Comparison of ENCODE assay signal across 20 cellular contexts in the genomic region with DNA sequence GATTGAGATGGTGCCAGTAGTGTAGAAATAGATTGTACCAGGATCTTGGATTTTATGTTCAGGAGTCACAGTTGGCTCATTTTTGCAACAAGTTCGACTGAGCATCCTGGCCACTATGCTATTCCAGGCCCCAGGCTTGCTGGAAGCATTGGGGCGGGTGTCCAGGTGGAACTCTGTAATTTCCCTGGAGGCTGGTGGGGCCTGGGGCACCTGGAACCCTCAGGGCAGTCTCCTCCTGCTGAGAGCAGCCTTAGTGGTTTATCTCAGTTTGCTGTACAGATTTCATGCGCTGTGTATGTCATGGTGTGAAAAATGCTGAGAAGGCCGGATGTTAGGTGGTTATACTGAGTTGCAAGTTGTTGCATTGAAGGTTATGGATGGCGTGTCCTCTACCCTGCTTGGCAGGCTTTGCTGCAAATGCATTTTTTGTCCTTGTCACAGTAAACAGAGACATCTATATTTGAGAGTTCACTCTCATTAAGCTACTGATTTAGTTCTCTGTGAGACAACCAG.
"Had no signal": no experiment of that assay in that cellular context is flagged by ENCODE, and none has a peak within 500 bp of the region (broad histone marks: within the 10 kb centered on the region; RNA-seq: fewer than 3 reads in every experiment).

No MANE protein-coding gene starts in this region.

- H3K27me3 Mint-ChIP-seq: activated naive CD8-positive, alpha-beta T cell treated with anti-CD3 and anti-CD28 coated beads, Interleukin-2, amount 50 U/mL, for 24 hours had no signal

- ATAC-seq: activated naive CD8-positive, alpha-beta T cell treated with anti-CD3 and anti-CD28 coated beads, Interleukin-2, amount 50 U/mL, for 24 hours; heart left ventricle; left cardiac atrium; mucosa of descending colon had no signal

- H2AFZ ChIP-seq: neural progenitor cell had no signal

- H3K36me3 Mint-ChIP-seq: activated CD4-positive, alpha-beta memory T cell treated with anti-CD3 and anti-CD28 coated beads for 36 hours; neural progenitor cell had no signal

- H3K9me3 ChIP-seq: heart left ventricle, mucosa of descending colon, spleen had no signal

- H3K4me3 ChIP-seq: heart left ventricle, mucosa of descending colon, neural progenitor cell, spleen had no signal

- H3K9me3 Mint-ChIP-seq: activated B cell treated with CpG ODN at 0.5 μM for 24 hours; activated CD4-positive, alpha-beta memory T cell treated with anti-CD3 and anti-CD28 coated beads for 36 hours; activated naive CD8-positive, alpha-beta T cell treated with anti-CD3 and anti-CD28 coated beads, Interleukin-2, amount 50 U/mL, for 24 hours; neural progenitor cell; T-helper 1 cell treated with Interleukin-12 subunit alpha and Interleukin-12 subunit beta and Interleukin-4 antibody, amounts not matched to agents 30 μg/mL and 1 μg/mL, for 36 hours had no signal

- FAIRE-seq: endometrium had no signal

- H3K27ac Mint-ChIP-seq: activated B cell treated with CpG ODN at 0.5 μM for 24 hours; activated CD4-positive, alpha-beta memory T cell treated with anti-CD3 and anti-CD28 coated beads for 36 hours; activated naive CD8-positive, alpha-beta T cell treated with anti-CD3 and anti-CD28 coated beads, Interleukin-2, amount 50 U/mL, for 24 hours; neural progenitor cell; progenitor cell of endocrine pancreas; T-helper 1 cell treated with Interleukin-12 subunit alpha and Interleukin-12 subunit beta and Interleukin-4 antibody, amounts not matched to agents 30 μg/mL and 1 μg/mL, for 36 hours had no signal

- H3K27ac ChIP-seq: neural progenitor cell had no signal

- H3K36me3 ChIP-seq: heart left ventricle, neural progenitor cell, spleen had no signal

- H3K27me3 ChIP-seq: heart left ventricle, neural progenitor cell, spleen had no signal

- H3K4me3 Mint-ChIP-seq: activated B cell treated with CpG ODN at 0.5 μM for 24 hours; activated CD4-positive, alpha-beta memory T cell treated with anti-CD3 and anti-CD28 coated beads for 36 hours; activated naive CD8-positive, alpha-beta T cell treated with anti-CD3 and anti-CD28 coated beads, Interleukin-2, amount 50 U/mL, for 24 hours; neural progenitor cell; T-helper 1 cell treated with Interleukin-12 subunit alpha and Interleukin-12 subunit beta and Interleukin-4 antibody, amounts not matched to agents 30 μg/mL and 1 μg/mL, for 36 hours had no signal

- DNase-seq: activated B cell treated with CpG ODN at 0.5 μM for 24 hours; activated CD4-positive, alpha-beta memory T cell treated with anti-CD3 and anti-CD28 coated beads for 36 hours; activated CD4-positive, alpha-beta T cell treated with anti-CD3 and anti-CD28 coated beads for 4 hours; activated effector memory CD4-positive, alpha-beta T cell treated with anti-CD3 and anti-CD28 coated beads, Interleukin-2, amount 50 U/mL, for 16 hours; activated naive CD4-positive, alpha-beta T cell treated with anti-CD3 and anti-CD28 coated beads, Interleukin-2, amount 50 U/mL, for 16 hours; activated naive CD8-positive, alpha-beta T cell treated with anti-CD3 and anti-CD28 coated beads, Interleukin-2, amount 50 U/mL, for 24 hours; activated T-cell treated with anti-CD3 and anti-CD28 coated beads for 4 hours; cortex of kidney; heart left ventricle; islet precursor cell; left cardiac atrium; mesenchymal stem cell; mucosa of descending colon; spleen; stimulated activated CD4-positive, alpha-beta T cell treated with anti-CD3 and anti-CD28 coated beads, Interleukin-4, amount 100 ng/mL, for 1 hour; stimulated activated naive CD4-positive, alpha-beta T cell treated with Interleukin-2 at 50 U/mL for 16 hours had no signal

- H3K9ac ChIP-seq: neural progenitor cell had no signal

- H3K4me2 ChIP-seq: neural progenitor cell had no signal
